In the genomic region with DNA sequence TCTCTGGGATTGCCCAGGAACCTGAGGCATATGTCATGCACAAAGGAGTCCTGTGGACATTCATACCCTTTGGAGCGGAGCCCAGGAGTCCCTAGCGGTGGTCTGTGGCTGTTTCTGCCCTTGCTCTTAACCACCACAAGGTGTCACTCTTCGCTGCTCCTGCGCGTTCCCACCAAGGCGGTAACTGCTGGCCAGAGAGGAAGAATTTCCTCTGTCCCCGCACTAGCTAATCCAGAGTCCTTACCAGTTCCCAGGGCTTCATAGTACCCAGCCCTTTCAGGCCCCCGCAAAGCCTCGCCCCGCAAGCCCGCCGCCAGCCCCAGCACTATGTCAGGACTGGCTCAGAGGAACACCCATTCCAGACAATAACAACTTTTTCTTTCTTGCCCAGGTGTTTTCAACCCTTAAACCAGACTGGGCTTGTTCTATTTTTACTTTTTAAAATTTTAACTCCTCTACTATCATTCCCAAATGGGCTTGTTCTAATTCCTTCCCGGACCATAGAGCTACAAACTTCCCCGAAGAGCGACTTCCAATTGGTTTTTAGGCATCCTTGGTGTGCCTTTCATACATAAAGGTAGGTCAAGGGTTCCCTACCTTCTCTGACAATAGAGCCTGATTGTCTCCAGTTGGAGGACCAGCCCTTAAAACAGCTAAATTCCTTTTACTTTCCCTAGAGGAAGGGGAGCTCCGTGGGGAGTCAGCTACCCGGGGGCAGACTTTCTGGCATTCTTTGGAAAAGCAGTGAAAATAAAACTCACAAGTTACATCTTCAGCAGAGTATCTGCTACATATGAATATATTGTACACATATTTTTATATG, we compare ENCODE assay signal across 1 cellular context.
TF ChIP-seq lines count a peak whose summit lies in the region.

No MANE protein-coding gene starts in this region.

TF ChIP-seq in HEK293, 187 proteins besides CTCF, POLR2A, EP300 and RAD21 (continued from another document):
- TF ChIP-seq, protein P1, sequence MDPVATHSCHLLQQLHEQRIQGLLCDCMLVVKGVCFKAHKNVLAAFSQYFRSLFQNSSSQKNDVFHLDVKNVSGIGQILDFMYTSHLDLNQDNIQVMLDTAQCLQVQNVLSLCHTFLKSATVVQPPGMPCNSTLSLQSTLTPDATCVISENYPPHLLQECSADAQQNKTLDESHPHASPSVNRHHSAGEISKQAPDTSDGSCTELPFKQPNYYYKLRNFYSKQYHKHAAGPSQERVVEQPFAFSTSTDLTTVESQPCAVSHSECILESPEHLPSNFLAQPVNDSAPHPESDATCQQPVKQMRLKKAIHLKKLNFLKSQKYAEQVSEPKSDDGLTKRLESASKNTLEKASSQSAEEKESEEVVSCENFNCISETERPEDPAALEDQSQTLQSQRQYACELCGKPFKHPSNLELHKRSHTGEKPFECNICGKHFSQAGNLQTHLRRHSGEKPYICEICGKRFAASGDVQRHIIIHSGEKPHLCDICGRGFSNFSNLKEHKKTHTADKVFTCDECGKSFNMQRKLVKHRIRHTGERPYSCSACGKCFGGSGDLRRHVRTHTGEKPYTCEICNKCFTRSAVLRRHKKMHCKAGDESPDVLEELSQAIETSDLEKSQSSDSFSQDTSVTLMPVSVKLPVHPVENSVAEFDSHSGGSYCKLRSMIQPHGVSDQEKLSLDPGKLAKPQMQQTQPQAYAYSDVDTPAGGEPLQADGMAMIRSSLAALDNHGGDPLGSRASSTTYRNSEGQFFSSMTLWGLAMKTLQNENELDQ (tag by site-specific recombination; IDR thresholded peaks at IDR 0.05; ENCODE audit: low read depth): no peak
- TF ChIP-seq ZFP37 (tag by site-specific recombination; IDR thresholded peaks at IDR 0.05) (0 out of 2 replicates have a peak, but pooled peaks have one; percentile 31), WT1 (tag by site-specific recombination; IDR thresholded peaks at IDR 0.05) (no peak), ZNF600 (tag by site-specific recombination; IDR thresholded peaks at IDR 0.05) (peak; percentile 94), ZNF76 (tag by site-specific recombination; IDR thresholded peaks at IDR 0.05; ENCODE audit: borderline replicate concordance, low read depth) (no peak), SP7 (tag by site-specific recombination; IDR thresholded peaks at IDR 0.05) (peak; percentile 64; the same call in 1 of the 2 replicates), ZNF16 (tag by site-specific recombination; IDR thresholded peaks at IDR 0.05; ENCODE audit: low read depth) (no peak), GLIS1 (tag by site-specific recombination; IDR thresholded peaks at IDR 0.05) (peak; percentile 74), ZBTB20 (tag by site-specific recombination; IDR thresholded peaks at IDR 0.05) (peak; percentile 81), ZNF623 (tag by site-specific recombination; IDR thresholded peaks at IDR 0.05) (no peak), ZNF394 (tag by site-specific recombination; IDR thresholded peaks at IDR 0.05; ENCODE audit: borderline replicate concordance) (peak; percentile 74), ZSCAN30 (tag by site-specific recombination; IDR thresholded peaks at IDR 0.05) (peak; percentile 54; the same call in 1 of the 2 replicates), ZBTB17 (tag by site-specific recombination; IDR thresholded peaks at IDR 0.05) (peak; percentile 60; the same call in 1 of the 2 replicates), ZFP3 (tag by site-specific recombination; IDR thresholded peaks at IDR 0.05; ENCODE audit: low read depth) (no peak), ZNF2 (tag by site-specific recombination; IDR thresholded peaks at IDR 0.05) (peak; percentile 57; the same call in 1 of the 2 replicates), ZNF146 (tag by site-specific recombination; IDR thresholded peaks at IDR 0.05) (no peak), ZNF660 (tag by site-specific recombination; IDR thresholded peaks at IDR 0.05) (peak; percentile 88)
- TF ChIP-seq, protein P2, sequence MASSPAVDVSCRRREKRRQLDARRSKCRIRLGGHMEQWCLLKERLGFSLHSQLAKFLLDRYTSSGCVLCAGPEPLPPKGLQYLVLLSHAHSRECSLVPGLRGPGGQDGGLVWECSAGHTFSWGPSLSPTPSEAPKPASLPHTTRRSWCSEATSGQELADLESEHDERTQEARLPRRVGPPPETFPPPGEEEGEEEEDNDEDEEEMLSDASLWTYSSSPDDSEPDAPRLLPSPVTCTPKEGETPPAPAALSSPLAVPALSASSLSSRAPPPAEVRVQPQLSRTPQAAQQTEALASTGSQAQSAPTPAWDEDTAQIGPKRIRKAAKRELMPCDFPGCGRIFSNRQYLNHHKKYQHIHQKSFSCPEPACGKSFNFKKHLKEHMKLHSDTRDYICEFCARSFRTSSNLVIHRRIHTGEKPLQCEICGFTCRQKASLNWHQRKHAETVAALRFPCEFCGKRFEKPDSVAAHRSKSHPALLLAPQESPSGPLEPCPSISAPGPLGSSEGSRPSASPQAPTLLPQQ (tag by site-specific recombination; IDR thresholded peaks at IDR 0.05): peak; percentile 23; the same call in 1 of the 2 replicates
- TF ChIP-seq, protein P3, sequence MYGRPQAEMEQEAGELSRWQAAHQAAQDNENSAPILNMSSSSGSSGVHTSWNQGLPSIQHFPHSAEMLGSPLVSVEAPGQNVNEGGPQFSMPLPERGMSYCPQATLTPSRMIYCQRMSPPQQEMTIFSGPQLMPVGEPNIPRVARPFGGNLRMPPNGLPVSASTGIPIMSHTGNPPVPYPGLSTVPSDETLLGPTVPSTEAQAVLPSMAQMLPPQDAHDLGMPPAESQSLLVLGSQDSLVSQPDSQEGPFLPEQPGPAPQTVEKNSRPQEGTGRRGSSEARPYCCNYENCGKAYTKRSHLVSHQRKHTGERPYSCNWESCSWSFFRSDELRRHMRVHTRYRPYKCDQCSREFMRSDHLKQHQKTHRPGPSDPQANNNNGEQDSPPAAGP (tag by site-specific recombination; IDR thresholded peaks at IDR 0.05): 0 out of 2 replicates have a peak, but pooled peaks have one; percentile 32
- TF ChIP-seq, protein P4, sequence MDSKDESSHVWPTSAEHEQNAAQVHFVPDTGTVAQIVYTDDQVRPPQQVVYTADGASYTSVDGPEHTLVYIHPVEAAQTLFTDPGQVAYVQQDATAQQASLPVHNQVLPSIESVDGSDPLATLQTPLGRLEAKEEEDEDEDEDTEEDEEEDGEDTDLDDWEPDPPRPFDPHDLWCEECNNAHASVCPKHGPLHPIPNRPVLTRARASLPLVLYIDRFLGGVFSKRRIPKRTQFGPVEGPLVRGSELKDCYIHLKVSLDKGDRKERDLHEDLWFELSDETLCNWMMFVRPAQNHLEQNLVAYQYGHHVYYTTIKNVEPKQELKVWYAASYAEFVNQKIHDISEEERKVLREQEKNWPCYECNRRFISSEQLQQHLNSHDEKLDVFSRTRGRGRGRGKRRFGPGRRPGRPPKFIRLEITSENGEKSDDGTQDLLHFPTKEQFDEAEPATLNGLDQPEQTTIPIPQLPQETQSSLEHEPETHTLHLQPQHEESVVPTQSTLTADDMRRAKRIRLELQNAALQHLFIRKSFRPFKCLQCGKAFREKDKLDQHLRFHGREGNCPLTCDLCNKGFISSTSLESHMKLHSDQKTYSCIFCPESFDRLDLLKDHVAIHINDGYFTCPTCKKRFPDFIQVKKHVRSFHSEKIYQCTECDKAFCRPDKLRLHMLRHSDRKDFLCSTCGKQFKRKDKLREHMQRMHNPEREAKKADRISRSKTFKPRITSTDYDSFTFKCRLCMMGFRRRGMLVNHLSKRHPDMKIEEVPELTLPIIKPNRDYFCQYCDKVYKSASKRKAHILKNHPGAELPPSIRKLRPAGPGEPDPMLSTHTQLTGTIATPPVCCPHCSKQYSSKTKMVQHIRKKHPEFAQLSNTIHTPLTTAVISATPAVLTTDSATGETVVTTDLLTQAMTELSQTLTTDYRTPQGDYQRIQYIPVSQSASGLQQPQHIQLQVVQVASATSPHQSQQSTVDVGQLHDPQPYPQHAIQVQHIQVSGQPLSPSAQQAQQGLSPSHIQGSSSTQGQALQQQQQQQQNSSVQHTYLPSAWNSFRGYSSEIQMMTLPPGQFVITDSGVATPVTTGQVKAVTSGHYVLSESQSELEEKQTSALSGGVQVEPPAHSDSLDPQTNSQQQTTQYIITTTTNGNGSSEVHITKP (tag by site-specific recombination; IDR thresholded peaks at IDR 0.05): peak; percentile 17; the same call in 1 of the 2 replicates
- TF ChIP-seq, protein P5, sequence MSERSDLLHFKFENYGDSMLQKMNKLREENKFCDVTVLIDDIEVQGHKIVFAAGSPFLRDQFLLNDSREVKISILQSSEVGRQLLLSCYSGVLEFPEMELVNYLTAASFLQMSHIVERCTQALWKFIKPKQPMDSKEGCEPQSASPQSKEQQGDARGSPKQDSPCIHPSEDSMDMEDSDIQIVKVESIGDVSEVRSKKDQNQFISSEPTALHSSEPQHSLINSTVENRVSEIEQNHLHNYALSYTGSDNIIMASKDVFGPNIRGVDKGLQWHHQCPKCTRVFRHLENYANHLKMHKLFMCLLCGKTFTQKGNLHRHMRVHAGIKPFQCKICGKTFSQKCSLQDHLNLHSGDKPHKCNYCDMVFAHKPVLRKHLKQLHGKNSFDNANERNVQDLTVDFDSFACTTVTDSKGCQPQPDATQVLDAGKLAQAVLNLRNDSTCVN (tag by site-specific recombination; optimal IDR thresholded peaks at IDR 0.05): peak; percentile 43
- TF ChIP-seq, protein P6, sequence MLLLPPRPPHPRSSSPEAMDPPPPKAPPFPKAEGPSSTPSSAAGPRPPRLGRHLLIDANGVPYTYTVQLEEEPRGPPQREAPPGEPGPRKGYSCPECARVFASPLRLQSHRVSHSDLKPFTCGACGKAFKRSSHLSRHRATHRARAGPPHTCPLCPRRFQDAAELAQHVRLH (tag by site-specific recombination; IDR thresholded peaks at IDR 0.05): peak; percentile 13; the same call in 1 of the 2 replicates
TF ChIP-seq in HEK293: peak in this region for 24.
